Comparison of ENCODE assay signal across 8 cellular contexts in the genomic region with DNA sequence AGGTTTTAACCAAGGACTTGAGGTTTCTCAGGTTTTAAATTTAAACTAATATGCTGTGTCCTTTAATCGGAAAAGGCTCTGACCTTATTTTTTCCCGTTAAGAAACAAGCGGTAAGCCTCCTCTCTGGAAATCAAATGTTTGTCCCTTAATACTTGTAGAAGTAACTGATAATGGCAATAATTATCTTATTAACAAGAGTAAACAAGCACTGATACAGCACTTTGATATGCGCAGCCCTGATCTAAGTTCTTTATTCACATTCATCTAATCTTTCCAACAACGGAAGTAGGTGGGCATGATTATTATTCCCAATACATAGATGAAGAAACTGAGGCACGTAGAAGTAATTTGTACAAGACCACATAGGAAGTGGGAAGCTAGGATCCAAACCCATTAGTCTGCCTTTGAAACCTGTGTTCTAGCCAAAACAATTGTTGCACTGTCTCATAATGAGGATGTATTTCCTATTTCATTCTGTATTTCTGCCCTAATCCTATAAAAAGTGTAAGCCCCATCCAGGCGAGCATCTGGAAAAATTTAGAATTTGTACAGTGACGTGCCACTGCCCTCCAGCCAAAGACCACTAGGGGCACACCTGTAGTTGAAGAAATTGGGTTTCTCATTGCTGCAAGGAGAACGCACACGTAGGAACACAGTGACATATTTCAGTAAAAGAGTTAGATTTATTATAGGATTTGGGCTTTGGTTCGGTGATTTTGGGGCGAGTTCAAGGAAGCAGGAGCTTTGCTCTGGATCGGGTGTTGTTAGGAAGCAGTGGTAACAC. TPM values are rescaled to one million over a fixed set of nuclear protein-coding genes. Genes with fewer than 3 reads are reported as not detected.
DNase-seq lines count a peak whose midpoint lies in the region; ATAC-seq and TF ChIP-seq lines count a peak whose summit lies in the region.

No MANE protein-coding gene starts in this region.

- ATAC-seq in IMR-90 (ENCODE audit: low read depth) (no peak), GM21526 (IDR thresholded peaks at IDR 0.05; ENCODE audit: low FRiP score, unreplicated experiment) (no peak)

- BruUV-seq in IMR-90 (replicated peaks; lab: Mats Ljungman, UMichigan) (no TSS peak), MCF 10A (replicated peaks; lab: Mats Ljungman, UMichigan) (TSS peak; percentile 68)

- 0 out of 2 replicates have a peak overlapping the region, but pooled peaks have one; percentile 21 for H4K5ac ChIP-seq in IMR-90 (ENCODE audit: low read depth, low read length)

- intact Hi-C loops in CD4-positive, alpha-beta memory T cell (cut with micrococcal nuclease), result loop anchor here (1.0 to 10.0 kb wide), 4 partner anchors 45 to 1164 kb away; partner anchors contain the start of gene EIF2S3
- intact Hi-C loops in IMR-90 (cut with micrococcal nuclease) (loop anchor here (1.0 to 10.0 kb wide), 4 partner anchors 116 to 336 kb away; partner anchors contain the start of gene EIF2S3), MCF 10A (cut with micrococcal nuclease) (loop anchor here (1.0 to 2.0 kb wide), 4 partner anchors 116 to 334 kb away; partner anchors contain the start of gene EIF2S3)

- no peaks in the 10 kb centered on the region for H3K27me3 Mint-ChIP-seq in CD4-positive, alpha-beta memory T cell
- H3K27me3 Mint-ChIP-seq in MCF 10A (ENCODE audit: insufficient read depth, unreplicated experiment), result peaks cover 30% of the 10 kb centered on the region

- no peak overlapping the region for H4K91ac ChIP-seq in IMR-90 (ENCODE audit: insufficient read depth, low read depth, low read length)

- H2BK120ac ChIP-seq in IMR-90 (ENCODE audit: low read depth, low read length), result no peak overlapping the region

- H2AK5ac ChIP-seq in IMR-90 (ENCODE audit: low read depth, low read length), result no peak overlapping the region

- TF ChIP-seq RAD21 in IMR-90 (IDR thresholded peaks at IDR 0.05; ENCODE audit: low read length), result no peak

- no peak overlapping the region for H3K14ac ChIP-seq in IMR-90 (replicated peaks; ENCODE audit: low read depth, low read length)

- TF ChIP-seq POLR2A in IMR-90 (IDR thresholded peaks at IDR 0.05; ENCODE audit: low read depth, low read length), result no peak

- peaks cover 7 to 22% (median 13%) of the 10 kb centered on the region in 4 donors for H3K4me1 Mint-ChIP-seq in CD4-positive, alpha-beta memory T cell
- no peaks in the 10 kb centered on the region for H3K4me1 Mint-ChIP-seq in MCF 10A (ENCODE audit: insufficient read depth, unreplicated experiment)

- H2AK9ac ChIP-seq in IMR-90 (replicated peaks; ENCODE audit: low read depth, low read length, poor library complexity), result no peak overlapping the region

- H3K18ac ChIP-seq in IMR-90 (ENCODE audit: low read depth, low read length), result no peak overlapping the region

- no peaks in the 10 kb centered on the region for H3K36me3 ChIP-seq in CD4-positive, alpha-beta memory T cell (ENCODE audit: insufficient read depth, low read length)
- H3K36me3 ChIP-seq in IMR-90 (ENCODE audit: control insufficient read depth, insufficient read depth, low read length) (no peaks in the 10 kb centered on the region), muscle layer of duodenum (ENCODE audit: control insufficient read depth in 1 of 2, insufficient read depth in 2 of 2, low read length in 2 of 2) (no peaks in the 10 kb centered on the region)

- no peaks in the 10 kb centered on the region for H3K36me3 Mint-ChIP-seq in CD4-positive, alpha-beta memory T cell
- H3K36me3 Mint-ChIP-seq in MCF 10A (ENCODE audit: insufficient read depth, unreplicated experiment), result no peaks in the 10 kb centered on the region

- no peak overlapping the region for H2BK15ac ChIP-seq in IMR-90 (ENCODE audit: low read depth, low read length)

- H3K4ac ChIP-seq in IMR-90 (ENCODE audit: low read depth, low read length), result no peak overlapping the region

- dilution Hi-C loops in IMR-90 (cut with HindIII; ENCODE audit: low sequenced_read_pairs, unreplicated experiment), result no loop called here

- peak overlapping the region; percentile 40; the same call in 1 of the 2 replicates for H3K56ac ChIP-seq in IMR-90 (ENCODE audit: extremely low read depth, insufficient read depth, low read length)

- CTCF ChIA-PET in CD4-positive, alpha-beta memory T cell (lab: Charles Lee; ENCODE audit: partially characterized antibody), result interaction anchor here (0.8 to 4.1 kb wide), 9 partner anchors 15 to 164 kb away, joined by 3 to 53 read pairs (median 4); partner anchors contain the start of genes EIF2S3, KLHL15 and SAT1
- CTCF ChIA-PET in IMR-90 (lab: Yijun Ruan, JAX), result interaction anchor here (0.7 to 1.9 kb wide), 7 partner anchors 8 to 725 kb away, joined by 3 to 7 read pairs (median 4); partner anchors contain the start of genes ACOT9 and EIF2S3
- CTCF ChIA-PET in MCF 10A (lab: Yijun Ruan, JAX), result interaction anchor here (0.7 to 2.0 kb wide), 4 partner anchors 16 to 217 kb away, joined by 3 to 10 read pairs (median 4); partner anchors contain the start of gene EIF2S3

- H3K27ac ChIP-seq in CD4-positive, alpha-beta memory T cell (ENCODE audit: low read depth, low read length), result peak overlapping the region; percentile 78
- H3K27ac ChIP-seq in IMR-90 (ENCODE audit: insufficient read depth, low read length), result no peak overlapping the region
- H3K27ac ChIP-seq in muscle layer of duodenum (ENCODE audit: low read length), result peak overlapping the region; percentile 90

- H2BK20ac ChIP-seq in IMR-90 (ENCODE audit: low read depth, low read length), result no peak overlapping the region

- H3K79me1 ChIP-seq in IMR-90 (ENCODE audit: low read depth in 1 of 2, low read length in 2 of 2), result peaks cover 0 to 6% of the 10 kb centered on the region in 2 experiments; a peak in 2 of 4 replicates

- no peaks in the 10 kb centered on the region for H4K20me1 ChIP-seq in IMR-90 (ENCODE audit: insufficient read depth, low read length)

- peak overlapping the region; percentile 48 to 74; a peak in 3 of 4 replicates for H4K8ac ChIP-seq in IMR-90 (ENCODE audit: low read depth in 2 of 2, low read length in 2 of 2)

- H2BK5ac ChIP-seq in IMR-90 (ENCODE audit: low read depth, low read length, poor library complexity, severe bottlenecking), result peak overlapping the region; percentile 31

- H2AFZ ChIP-seq in IMR-90 (replicated peaks; ENCODE audit: low read length, poor library complexity), result no peak overlapping the region

- peak overlapping the region; percentile 60; the same call in 1 of the 2 replicates for H3K4me2 ChIP-seq in IMR-90 (ENCODE audit: low read depth, low read length)

- no CpG with 5 or more reads among the region's 13 CpGs for WGBS in IMR-90 (ENCODE audit: extremely low coverage in 2 of 2, insufficient read length in 1 of 2), 2 experiments

- H3K27ac Mint-ChIP-seq in CD4-positive, alpha-beta memory T cell, result peak overlapping the region; percentile 39 to 93 (median 89)
- peak overlapping the region; percentile 66 for H3K27ac Mint-ChIP-seq in MCF 10A (ENCODE audit: low read depth, unreplicated experiment)

- H3K27me3 ChIP-seq in CD4-positive, alpha-beta memory T cell (ENCODE audit: insufficient read depth, low read length), result no peaks in the 10 kb centered on the region
- H3K27me3 ChIP-seq in IMR-90 (ENCODE audit: control insufficient read depth, insufficient read depth, low read length) (no peaks in the 10 kb centered on the region), muscle layer of duodenum (ENCODE audit: low read depth, low read length) (no peaks in the 10 kb centered on the region)

- peak overlapping the region in 1 of 2 donors; percentile 49 for H3K4me3 ChIP-seq in CD4-positive, alpha-beta memory T cell (ENCODE audit: low read length in 2 of 2)
- H3K4me3 ChIP-seq in IMR-90 (ENCODE audit: insufficient read depth, low read depth, low read length) (peak overlapping the region; percentile 33; the same call in 1 of the 2 replicates), muscle layer of duodenum (ENCODE audit: low read depth in 1 of 2, low read length in 2 of 2) (peak overlapping the region; percentile 56 to 64)

- DNase-seq in CD4-positive, alpha-beta memory T cell, result peak in 1 of 5 donors; percentile 2
- DNase-seq in IMR-90 (no peak), MCF 10A (ENCODE audit: unreplicated experiment) (no peak), NCI-H510A treated with DMSO at 0.1 percent for 48 hours (lab: John Stamatoyannopoulos, UW) (no peak), NCI-H1436 (lab: John Stamatoyannopoulos, UW) (no peak), AG08396 (ENCODE audit: low spot score) (no peak)

- H3K4me1 ChIP-seq in CD4-positive, alpha-beta memory T cell (ENCODE audit: insufficient read depth, low read length), result peaks cover 28% of the 10 kb centered on the region
- H3K4me1 ChIP-seq in IMR-90 (ENCODE audit: control insufficient read depth, insufficient read depth, low read length) (no peaks in the 10 kb centered on the region), muscle layer of duodenum (ENCODE audit: control insufficient read depth in 1 of 2, insufficient read depth in 2 of 2, low read length in 2 of 2) (no peaks in the 10 kb centered on the region)

- H3K9ac ChIP-seq in IMR-90 (ENCODE audit: low read depth, low read length), result no peak overlapping the region; the same call in 1 of the 2 replicates

- no peaks in the 10 kb centered on the region for H3K9me3 ChIP-seq in CD4-positive, alpha-beta memory T cell (ENCODE audit: control insufficient read depth in 1 of 2, low read length in 2 of 2)
- H3K9me3 ChIP-seq in IMR-90 (ENCODE audit: control insufficient read depth, insufficient read depth, low read length) (no peaks in the 10 kb centered on the region), muscle layer of duodenum (ENCODE audit: control insufficient read depth in 1 of 2, low read length in 2 of 2) (no peaks in the 10 kb centered on the region)

- POLR2A ChIA-PET in CD4-positive, alpha-beta memory T cell (lab: Charles Lee; ENCODE audit: partially characterized antibody), result interaction anchor here (0.6 to 4.0 kb wide), 14 partner anchors 11 to 334 kb away, joined by 3 to 44 read pairs (median 4); partner anchors contain the start of genes ACOT9, EIF2S3, KLHL15 and PRDX4
- POLR2A ChIA-PET in IMR-90 (lab: Charles Lee; ENCODE audit: unreplicated experiment), result interaction anchor here (1.1 kb wide), 1 partner anchor 165 kb away, joined by 3 read pairs; the partner anchor contains the start of gene ACOT9
- POLR2A ChIA-PET in MCF 10A (lab: Yijun Ruan, JAX), result interaction anchor here (0.6 to 3.4 kb wide), 9 partner anchors 117 to 1478 kb away, joined by 3 to 43 read pairs (median 3); partner anchors contain the start of genes EIF2S3, KLHL15 and SAT1

- H3K4me3 Mint-ChIP-seq in CD4-positive, alpha-beta memory T cell, result peak overlapping the region; percentile 44 to 91 (median 82)
- H3K4me3 Mint-ChIP-seq in MCF 10A (ENCODE audit: unreplicated experiment), result peak overlapping the region; percentile 69

- in situ Hi-C loops in IMR-90 (cut with MboI; ENCODE audit: low sequenced_read_pairs), result loop anchor here (10.0 kb wide), 2 partner anchors 124 to 164 kb away; partner anchors contain the start of genes ACOT9 and SAT1

- no peak overlapping the region for H3K23ac ChIP-seq in IMR-90 (ENCODE audit: low read depth, low read length)

- TF ChIP-seq CTCF in IMR-90 (conservative IDR thresholded peaks at IDR 0.05; ENCODE audit: low read depth, low read length) (peak; percentile 9; the same call in 1 of the 2 replicates), MCF 10A (IDR thresholded peaks at IDR 0.05; ENCODE audit: unreplicated experiment) (no peak)

- H3K9me1 ChIP-seq in IMR-90 (ENCODE audit: insufficient read depth, low read length), result no peaks in the 10 kb centered on the region

- H3K9me3 Mint-ChIP-seq in CD4-positive, alpha-beta memory T cell, result no peaks in the 10 kb centered on the region
- H3K9me3 Mint-ChIP-seq in MCF 10A (ENCODE audit: unreplicated experiment), result no peaks in the 10 kb centered on the region

RNA-seq across cellular contexts. Expression of gene CXorf58, which starts 0.6 kb away (rescaled TPM):
- total RNA-seq in CD4-positive, alpha-beta memory T cell, result not detected
- polyA plus RNA-seq in CD4-positive, alpha-beta memory T cell, result under 1 TPM in 1 of 2 donors, not detected in 1; 0.14 TPM
- not detected in 2 replicates for total RNA-seq in IMR-90 (2012; rRNA removed)
- polyA plus RNA-seq in IMR-90 (2012; rRNA removed), result not detected in 2 replicates
- polyA plus RNA-seq in IMR-90 (2012; cell fraction: cytosol; rRNA removed), result not detected in 2 replicates
- not detected in 2 replicates for polyA plus RNA-seq in IMR-90 (2012; cell fraction: nucleus; rRNA removed; ENCODE audit: low replicate concordance)
- total RNA-seq in MCF 10A (2022), result not detected in 2 replicates

RNA-seq across cellular contexts. Expression of gene APOO, which starts 0.7 kb away (rescaled TPM):
- total RNA-seq in CD4-positive, alpha-beta memory T cell, result 1 to 10 TPM; 5.1 to 7.9 TPM
- polyA plus RNA-seq in CD4-positive, alpha-beta memory T cell, result 10 to 100 TPM; 18.4 to 18.9 TPM
- total RNA-seq in IMR-90 (2012; rRNA removed) (9.0 and 11.4 TPM in 2 replicates), MCF 10A (2022) (35.9 and 37.2 TPM in 2 replicates)
- polyA plus RNA-seq in IMR-90 (2012; rRNA removed), result 14.2 and 15.2 TPM in 2 replicates
- polyA plus RNA-seq in IMR-90 (2012; cell fraction: cytosol; rRNA removed), result 3.4 and 3.9 TPM in 2 replicates
- 1.4 and 4.0 TPM in 2 replicates for polyA plus RNA-seq in IMR-90 (2012; cell fraction: nucleus; rRNA removed; ENCODE audit: low replicate concordance)
